Comparison of ENCODE assay signal across 8 cellular contexts in genomic region chr9:129111143-129111761, GRCh38. TPM values are rescaled to one million over a fixed set of nuclear protein-coding genes. Genes with fewer than 3 reads are reported as not detected.
DNase-seq lines count a peak whose midpoint lies in the region; ATAC-seq and TF ChIP-seq lines count a peak whose summit lies in the region.

Gene PTPA, plus strand, starts transcription at chr9:129111415. Its CDS starts 186 bp downstream, at chr9:129111601.

- no peaks in the 10 kb centered on the region for H3K27me3 ChIP-seq in sigmoid colon

- H3K4me3 ChIP-seq in astrocyte of the cerebellum (ENCODE audit: low read depth, low read length) (peak within 1 kb of the TSS; percentile 86), sigmoid colon (peak within 1 kb of the TSS; percentile 73 to 95 (median 87))

- intact Hi-C loops in sigmoid colon (cut with DNase I), result no loop called here

- peaks cover 0 to 21% (median 11%) of the 10 kb centered on the region in 4 donors for H3K36me3 ChIP-seq in sigmoid colon

- peak; percentile 75 for ATAC-seq in HG02870 (IDR thresholded peaks at IDR 0.05; ENCODE audit: unreplicated experiment)

- no peak for TF ChIP-seq EP300 in sigmoid colon (IDR thresholded peaks at IDR 0.05)

- peak; percentile 98 for DNase-seq in GM13977 (ENCODE audit: low spot score)
- DNase-seq in NCI-H2029 (lab: John Stamatoyannopoulos, UW), result peak; percentile 86
- DNase-seq in T1000 (lab: John Stamatoyannopoulos, UW), result peak; percentile 79
- DNase-seq in astrocyte of the cerebellum (ENCODE audit: low read depth), result peak; percentile 62
- DNase-seq in hippocampal formation (lab: John Stamatoyannopoulos, UW), result peak; percentile 70 to 81
- peak; percentile 93 for DNase-seq in sigmoid colon
- no peak for DNase-seq in foreskin melanocyte

- WGBS in sigmoid colon, 2 donors, result 0 to 1% methylated on average over 66 of the region's 66 CpGs

- H3K4me1 ChIP-seq in sigmoid colon, result peaks cover 0 to 41% (median 34%) of the 10 kb centered on the region in 4 donors

- in situ Hi-C loops in GM13977 (cut with MboI; ENCODE audit: low pct_unique_long_range_greater_than_20kb, low sequenced_read_pairs, unreplicated experiment) (no loop called here), astrocyte of the cerebellum (cut with HindIII; ENCODE audit: low sequenced_read_pairs) (no loop called here)

- H3K9me3 ChIP-seq in sigmoid colon, result no peaks in the 10 kb centered on the region

- H3K27ac ChIP-seq in sigmoid colon, result peak within 1 kb of the TSS; percentile 92 to 97 (median 94)

- no peak for TF ChIP-seq POLR2A in sigmoid colon (IDR thresholded peaks at IDR 0.05)

- TF ChIP-seq CTCF in GM13977 (IDR thresholded peaks at IDR 0.05; ENCODE audit: extremely low read depth, insufficient read depth, missing control alignments), result no peak
- no peak for TF ChIP-seq CTCF in astrocyte of the cerebellum (IDR thresholded peaks at IDR 0.05; ENCODE audit: low read depth, low read length, missing control alignments)
- TF ChIP-seq CTCF in sigmoid colon (IDR thresholded peaks at IDR 0.05), result no peak

RNA-seq across cellular contexts. Expression of gene PTPA, which starts in this region (rescaled TPM):
- total RNA-seq in sigmoid colon, result 10 to 100 TPM; 50.2 to 79.5 (median 77.4) TPM
- 100 to 1,000 TPM in 1 of 3 donors, 10 to 100 TPM in 2; 67.3 to 141 (median 88.3) TPM for polyA plus RNA-seq in sigmoid colon
